Comparison of ENCODE assay signal across 8 cellular contexts in the genomic region with DNA sequence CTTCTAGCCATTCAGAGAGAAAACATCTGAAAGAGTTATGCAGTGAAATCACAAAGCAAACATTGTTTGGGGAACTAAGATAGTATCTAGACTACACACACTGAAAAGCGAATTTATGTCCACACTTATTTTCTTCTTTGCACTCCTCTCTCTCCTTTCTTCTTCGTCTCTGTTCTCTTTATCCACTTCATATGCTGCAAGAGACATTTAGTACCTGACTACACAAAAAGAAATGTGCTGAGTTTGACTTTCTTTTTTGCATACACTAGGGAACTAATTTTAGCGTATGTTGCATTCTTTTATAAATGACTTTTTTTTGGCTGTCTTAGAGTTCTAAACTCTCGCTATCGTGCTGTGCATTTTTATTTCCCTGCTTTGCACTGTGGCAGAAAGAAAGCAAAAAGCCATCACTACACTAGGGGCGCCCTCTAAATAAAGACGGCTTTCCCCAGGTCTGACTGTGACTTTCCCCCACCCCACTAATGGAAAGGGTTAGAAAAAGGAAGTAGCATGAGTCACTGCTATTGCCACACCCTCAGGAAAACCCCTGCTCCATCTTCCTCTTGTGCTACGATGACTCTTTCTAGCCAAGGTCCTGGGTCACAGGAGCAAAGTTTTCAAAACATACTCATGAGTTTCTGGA.
DNase-seq lines count a peak whose midpoint lies in the region; ATAC-seq and TF ChIP-seq lines count a peak whose summit lies in the region.

No MANE protein-coding gene starts in this region.

- peaks cover 6% of the 10 kb centered on the region; the same call in 1 of the 2 replicates for H3K4me1 ChIP-seq in Panc1 (ENCODE audit: control insufficient read depth, insufficient read depth, low read length)
- H3K4me1 ChIP-seq in gastroesophageal sphincter = peaks cover 0 to 23% (median 3%) of the 10 kb centered on the region in 3 donors
- peaks cover 0 to 31% (median 16%) of the 10 kb centered on the region in 4 donors for H3K4me1 ChIP-seq in sigmoid colon

- no TSS peak for BruUV-seq in Panc1 (replicated peaks; lab: Mats Ljungman, UMichigan)

- H3K9me3 ChIP-seq in Panc1 (ENCODE audit: control insufficient read depth, insufficient read depth, low read depth, low read length) (no peaks in the 10 kb centered on the region), gastroesophageal sphincter (peaks cover 0 to 4% (median 0%) of the 10 kb centered on the region in 3 donors), sigmoid colon (peaks cover 0 to 4% (median 0%) of the 10 kb centered on the region in 4 donors)

- 2 to 9% methylated on average over 5 to 8 of the region's 8 CpGs for WGBS in gastroesophageal sphincter (ENCODE audit: low coverage in 1 of 2), 2 donors
- WGBS in sigmoid colon, 2 donors = 15 to 41% methylated on average over 8 of the region's 8 CpGs

- CTCF ChIA-PET in Panc1 (lab: Charles Lee) = no interaction called here

- intact Hi-C loops in Panc1 (cut with micrococcal nuclease; ENCODE audit: unreplicated experiment) = no loop called here
- intact Hi-C loops in sigmoid colon (cut with DNase I) = no loop called here

- TF ChIP-seq POLR2A in gastroesophageal sphincter (IDR thresholded peaks at IDR 0.05) (no peak), sigmoid colon (IDR thresholded peaks at IDR 0.05) (no peak)

- H3K4me3 ChIP-seq in Panc1 (ENCODE audit: low read depth in 2 of 2, low read length in 2 of 2) (peak overlapping the region; percentile 13 to 32; a peak in 3 of 4 replicates), gastroesophageal sphincter (peak overlapping the region in 1 of 2 donors; percentile 28), sigmoid colon (peak overlapping the region in 3 of 4 donors; percentile 6 to 21 (median 17))

- ATAC-seq in GM18867 (IDR thresholded peaks at IDR 0.05; ENCODE audit: unreplicated experiment) (peak; percentile 93), HG03060 (IDR thresholded peaks at IDR 0.05; ENCODE audit: low read depth, unreplicated experiment) (peak; percentile 96), Panc1 (peak; percentile 98), gastroesophageal sphincter (peak; percentile 90)

- POLR2A ChIA-PET in Panc1 (lab: Charles Lee) = no interaction called here

- no peak for TF ChIP-seq EP300 in gastroesophageal sphincter (IDR thresholded peaks at IDR 0.05)
- TF ChIP-seq EP300 in sigmoid colon (IDR thresholded peaks at IDR 0.05) = no peak

- TF ChIP-seq CTCF in Panc1 (IDR thresholded peaks at IDR 0.05) = peak; percentile 46
- TF ChIP-seq CTCF in gastroesophageal sphincter (IDR thresholded peaks at IDR 0.05) = peak in 2 of 4 experiments; percentile 19 to 30
- TF ChIP-seq CTCF in sigmoid colon (IDR thresholded peaks at IDR 0.05) = no peak

- DNase-seq in A172 (ENCODE audit: low spot score) = peak; percentile 100
- DNase-seq in Panc1 (ENCODE audit: low read depth, low spot score) = peak; percentile 87
- peak; percentile 66 to 76 for DNase-seq in activated T-cell treated with anti-CD3 and anti-CD28 coated beads, Interleukin-2, amount 50 U/mL, for 48 hours
- DNase-seq in sigmoid colon = peak; percentile 66
- no peak for DNase-seq in NCI-H2029 treated with DMSO at 0.1 percent for 48 hours (lab: John Stamatoyannopoulos, UW)

- no peak overlapping the region for H3K27ac ChIP-seq in Panc1 (ENCODE audit: low read length)
- peak overlapping the region in 3 of 4 donors; percentile 47 to 53 (median 49) for H3K27ac ChIP-seq in gastroesophageal sphincter
- H3K27ac ChIP-seq in sigmoid colon = peak overlapping the region; percentile 8 to 62 (median 30)

- in situ Hi-C loops in Panc1 (cut with HindIII; ENCODE audit: low pct_unique_long_range_greater_than_20kb, low sequenced_read_pairs) = no loop called here

- H3K27me3 ChIP-seq in Panc1 (ENCODE audit: control insufficient read depth, insufficient read depth, low read length) = no peaks in the 10 kb centered on the region
- H3K27me3 ChIP-seq in gastroesophageal sphincter = no peaks in the 10 kb centered on the region
- H3K27me3 ChIP-seq in sigmoid colon = no peaks in the 10 kb centered on the region

- H3K36me3 ChIP-seq in Panc1 (ENCODE audit: control insufficient read depth, insufficient read depth, low read length) = no peaks in the 10 kb centered on the region
- no peaks in the 10 kb centered on the region for H3K36me3 ChIP-seq in gastroesophageal sphincter
- H3K36me3 ChIP-seq in sigmoid colon = no peaks in the 10 kb centered on the region
